ENCODE assay signal across 19 cellular contexts in the genomic region with DNA sequence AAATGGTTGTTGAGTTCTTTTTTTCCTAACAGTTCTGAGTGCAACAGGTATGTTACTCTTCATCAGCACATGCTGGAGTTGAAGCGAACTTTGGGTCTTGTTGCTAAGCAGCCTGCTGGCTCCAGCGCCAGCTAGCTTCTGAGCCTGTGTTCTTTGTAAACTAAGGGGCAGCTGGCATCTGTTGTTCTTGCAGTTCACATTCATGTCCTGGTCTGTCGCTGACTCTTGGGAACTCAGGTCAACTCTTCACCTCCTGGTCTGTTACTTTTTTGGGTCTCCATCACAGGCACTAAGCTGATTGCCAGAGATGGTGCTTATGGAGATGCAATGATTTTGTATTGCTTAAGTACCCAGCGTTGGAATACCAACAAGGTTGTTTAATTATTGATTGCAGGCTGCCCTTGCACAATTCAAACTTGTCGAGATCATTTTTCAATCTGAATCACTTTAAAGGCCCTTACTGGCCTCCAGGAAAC. TPM values are rescaled to one million over a fixed set of nuclear protein-coding genes. Genes with fewer than 3 reads are reported as not detected.
DNase-seq lines count a peak whose midpoint lies in the region; ATAC-seq and TF ChIP-seq lines count a peak whose summit lies in the region.
"Had no signal": no experiment of that assay in that cellular context is flagged by ENCODE, and none has a peak within 500 bp of the region (broad histone marks: within the 10 kb centered on the region; RNA-seq: fewer than 3 reads in every experiment).

No MANE protein-coding gene starts in this region.

- H3K36me3 Mint-ChIP-seq in type B pancreatic cell = peaks cover 14% of the 10 kb centered on the region

- H3K27me3 ChIP-seq in heart left ventricle (no peaks in the 10 kb centered on the region), right atrium auricular region (no peaks in the 10 kb centered on the region)
- H3K27me3 ChIP-seq: adrenal gland, gastrocnemius medialis had no signal

- no peak overlapping the region for H3K4me3 Mint-ChIP-seq in type B pancreatic cell
- H3K4me3 Mint-ChIP-seq: activated CD8-positive, alpha-beta T cell treated with anti-CD3 and anti-CD28 coated beads, Interleukin-2, amount 10 ng/mL, durations not matched to agents 7 days and 5 days; central memory CD8-positive, alpha-beta T cell; H9; nephron; T-cell had no signal

- peaks cover 61% of the 10 kb centered on the region for H3K4me1 Mint-ChIP-seq in type B pancreatic cell (ENCODE audit: unreplicated experiment)

- no peak overlapping the region for H3K4me3 ChIP-seq in heart left ventricle
- no peak overlapping the region for H3K4me3 ChIP-seq in right atrium auricular region
- H3K4me3 ChIP-seq: adrenal gland, gastrocnemius medialis had no signal

- no peaks in the 10 kb centered on the region for H3K27me3 Mint-ChIP-seq in type B pancreatic cell
- H3K27me3 Mint-ChIP-seq: central memory CD8-positive, alpha-beta T cell; T-cell had no signal

- H3K27ac Mint-ChIP-seq in type B pancreatic cell = peak overlapping the region; percentile 51

- H3K9me3 ChIP-seq in heart left ventricle (no peaks in the 10 kb centered on the region), right atrium auricular region (no peaks in the 10 kb centered on the region)
- H3K9me3 ChIP-seq: adrenal gland, gastrocnemius medialis had no signal

- H3K4me1 ChIP-seq in heart left ventricle = peaks cover 0 to 76% (median 37%) of the 10 kb centered on the region in 12 donors
- H3K4me1 ChIP-seq in right atrium auricular region = peaks cover 0 to 57% of the 10 kb centered on the region in 2 donors

- intact Hi-C loops in heart left ventricle (cut with DNase I) = no loop called here
- intact Hi-C loops in left ventricle myocardium superior (cut with micrococcal nuclease) = no loop called here

- no peak for TF ChIP-seq POLR2A in heart left ventricle (IDR thresholded peaks at IDR 0.05)

- 51 to 59% (median 52%) methylated on average over 5 of the region's 5 CpGs for WGBS in heart left ventricle, 4 donors

- peak; percentile 50 to 68 (median 58) for ATAC-seq in heart left ventricle
- ATAC-seq in left ventricle myocardium superior = peak; percentile 59
- no peak for ATAC-seq in HG03280 (IDR thresholded peaks at IDR 0.05; ENCODE audit: unreplicated experiment)
- ATAC-seq: activated CD8-positive, alpha-beta T cell treated with anti-CD3 and anti-CD28 coated beads, Interleukin-2, amount 10 ng/mL, durations not matched to agents 7 days and 5 days; Panc1; T-cell had no signal

- DNase-seq in heart left ventricle (peak in 3 of 5 donors; percentile 32 to 73 (median 48)), right atrium auricular region (ENCODE audit: low spot score) (no peak), SHP77 (lab: John Stamatoyannopoulos, UW) (peak; percentile 21 to 32), left ventricle myocardium superior (peak; percentile 73), type B pancreatic cell (ENCODE audit: extremely low spot score, unreplicated experiment) (no peak), MV-4-11 (lab: John Stamatoyannopoulos, UW) (no peak), T-helper 9 cell (no peak)
- DNase-seq: activated CD8-positive, alpha-beta T cell treated with anti-CD3 and anti-CD28 coated beads, Interleukin-2, amount 10 ng/mL, durations not matched to agents 7 days and 5 days; gastrocnemius medialis; GDM1; H9; NCI-H2029; NCI-H748 treated with DMSO at 0.1 percent for 48 hours; T-cell had no signal

- H3K36me3 ChIP-seq in heart left ventricle (peaks cover 0 to 34% (median 9%) of the 10 kb centered on the region in 9 donors), right atrium auricular region (peaks cover 9% of the 10 kb centered on the region)
- H3K36me3 ChIP-seq: adrenal gland, gastrocnemius medialis had no signal

- no peaks in the 10 kb centered on the region for H3K9me3 Mint-ChIP-seq in type B pancreatic cell
- H3K9me3 Mint-ChIP-seq: central memory CD8-positive, alpha-beta T cell; nephron; T-cell had no signal

- H3K27ac ChIP-seq in heart left ventricle = peak overlapping the region in 3 of 12 donors; percentile 21 to 45 (median 22)
- H3K27ac ChIP-seq in right atrium auricular region = no peak overlapping the region
- H3K27ac ChIP-seq: gastrocnemius medialis had no signal

- TF ChIP-seq CTCF in heart left ventricle (IDR thresholded peaks at IDR 0.05) = no peak
- no peak for TF ChIP-seq CTCF in right atrium auricular region (IDR thresholded peaks at IDR 0.05)
- no peak for TF ChIP-seq CTCF in type B pancreatic cell (conservative IDR thresholded peaks at IDR 0.05)

RNA-seq across cellular contexts. Expression of a gene that starts 40.8 kb away (rescaled TPM):
- 10 to 100 TPM; 57.3 to 73.5 (median 62.9) TPM for total RNA-seq in heart left ventricle
- polyA plus RNA-seq in heart left ventricle = 10 to 100 TPM; 17.8 to 46.8 TPM
- 10 to 100 TPM; 44.9 to 52.3 TPM for total RNA-seq in right atrium auricular region
- 74.5 TPM for total RNA-seq in left ventricle myocardium superior
- total RNA-seq in type B pancreatic cell (ENCODE audit: low replicate concordance) = 97.7 and 110 TPM in 2 replicates

Comparison
In these comparisons a context has a peak if more than half of its experiments do, and no peak if none do; other contexts are left out.
1. DNase-seq: peak in heart left ventricle (3 of 5), SHP77 (2 of 2) and left ventricle myocardium superior (single experiment); none in right atrium auricular region (single experiment), type B pancreatic cell (single experiment), MV-4-11 (single experiment) and T-helper 9 cell (single experiment).